ENCODE assay signal across 25 cellular contexts in the genomic region with DNA sequence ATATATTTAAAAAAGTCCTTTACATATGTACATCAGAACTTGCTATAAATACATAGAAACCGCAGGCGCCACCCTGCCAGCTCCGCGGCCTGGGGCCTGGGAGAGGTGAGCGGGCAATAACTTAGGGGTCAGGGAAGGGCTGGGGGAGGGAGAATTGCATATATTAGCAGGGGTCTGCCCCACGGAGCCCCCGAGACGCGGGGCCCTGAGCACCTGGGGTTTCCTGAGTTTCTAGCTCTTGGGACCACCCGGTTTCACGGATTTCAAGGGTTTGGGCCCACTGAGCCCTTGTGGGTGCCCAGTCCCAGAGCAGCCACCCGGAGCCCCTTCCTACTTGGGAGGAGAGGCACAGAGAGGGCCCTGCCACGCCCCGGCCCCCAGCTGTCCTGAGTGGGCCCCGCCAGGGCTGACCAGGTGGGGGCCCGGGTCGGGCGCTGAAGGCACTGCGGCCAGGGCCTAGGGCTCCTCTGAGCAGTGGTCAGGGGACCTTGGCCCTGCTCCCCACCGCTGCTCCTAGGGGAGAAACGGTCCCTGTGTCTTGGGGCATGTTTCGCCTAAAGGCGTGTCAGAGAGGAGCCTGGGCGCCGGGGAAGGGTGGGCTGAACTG. TPM values are rescaled to one million over a fixed set of nuclear protein-coding genes. Genes with fewer than 3 reads are reported as not detected.
A peak's percentile ranks its signal among the peaks of the same experiment; 100 is the strongest.
DNase-seq lines count a peak whose midpoint lies in the region; ATAC-seq and TF ChIP-seq lines count a peak whose summit lies in the region.
"Had no signal": no experiment of that assay in that cellular context is flagged by ENCODE, and none has a peak within 500 bp of the region (broad histone marks: within the 10 kb centered on the region; RNA-seq: fewer than 3 reads in every experiment).

No MANE protein-coding gene starts in this region.

- no peak for TF ChIP-seq RAD21 in HCT116 (IDR thresholded peaks at IDR 0.05; ENCODE audit: low read depth)

- peaks cover 4% of the 10 kb centered on the region for H3K4me1 Mint-ChIP-seq in memory B cell
- peaks cover 6% of the 10 kb centered on the region for H3K4me1 Mint-ChIP-seq in WTC11

- CTCF ChIA-PET in HCT116 (lab: Charles Lee) (no interaction called here), WTC11 (lab: Charles Lee) (interaction anchor here (0.6 kb wide), 1 partner anchor 137 kb away, joined by 3 read pairs; no protein-coding TSS in a partner anchor)

- H3K27ac Mint-ChIP-seq in memory B cell (peak overlapping the region; percentile 68), WTC11 (no peak overlapping the region)
- H3K27ac Mint-ChIP-seq: activated naive CD4-positive, alpha-beta T cell treated with anti-CD3 and anti-CD28 coated beads, Interleukin-2, amount 50 U/mL, for 24 hours; HFFc6; mesothelial cell of epicardium; progenitor cell of endocrine pancreas; T-helper 2 cell treated with Interferon-gamma antibody and Interleukin-4, amounts not matched to agents 5 μg/mL and 100 μg/mL, for 36 hours had no signal

- POLR2A ChIA-PET in HCT116 (lab: Charles Lee) (interaction anchor here (0.6 kb wide), 1 partner anchor 59 kb away, joined by 3 read pairs; no protein-coding TSS in a partner anchor), WTC11 (lab: Charles Lee) (no interaction called here)

- RAD21 ChIA-PET in HCT116 (lab: Charles Lee; ENCODE audit: low non-redundant PET in 1 of 2, low total read pairs in 2 of 2, uncharacterized antibody in 2 of 2, unreplicated experiment in 2 of 2), result no interaction called here

- H2AFZ ChIP-seq in HCT116 (ENCODE audit: low read depth, low read length, poor library complexity, severe bottlenecking) (no peak overlapping the region), SU-DHL-6 (ENCODE audit: low read depth, low read length, severe bottlenecking) (no peak overlapping the region)

- no peaks in the 10 kb centered on the region; the same call in 1 of the 2 replicates for H3F3A ChIP-seq in SU-DHL-6 (ENCODE audit: insufficient read depth)

- no peak for DNase-seq in HCT116 (ENCODE audit: low read depth, low spot score)
- DNase-seq in memory B cell (ENCODE audit: low spot score in 2 of 2), result no peak
- no peak for DNase-seq in UCSD-AML1 (lab: John Stamatoyannopoulos, UW; ENCODE audit: unreplicated experiment)
- DNase-seq in WTC11 (ENCODE audit: low spot score), result no peak
- DNase-seq in activated CD8-positive, alpha-beta memory T cell treated with anti-CD3 and anti-CD28 coated beads, Interleukin-2, amount 50 U/mL, for 48 hours, result no peak
- DNase-seq: activated T-cell treated with anti-CD3 and anti-CD28 coated beads, Interleukin-2, amount 50 U/mL, for 48 hours; cerebellar nuclear complex; effector CD4-positive, alpha-beta T cell; HFFc6; natural killer cell; NCI-H1436 treated with DMSO at 0.1 percent for 48 hours; NCI-H2171 treated with DMSO at 0.1 percent for 48 hours; NCI-H69; Peyer's patch; stimulated activated CD4-positive, alpha-beta T cell treated with anti-CD3 and anti-CD28 coated beads, Interleukin-1b, Interleukin-23, amount 100 ng/mL, for 48 hours; stimulated activated naive CD4-positive, alpha-beta T cell had no signal

- H3K27ac ChIP-seq in BLaER1 (peak overlapping the region; percentile 68), HCT116 (ENCODE audit: low read depth, low read length) (peak overlapping the region; percentile 87; the same call in 1 of the 2 replicates), SU-DHL-6 (ENCODE audit: low read depth, low read length) (0 out of 2 replicates have a peak overlapping the region, but pooled peaks have one; percentile 11)
- H3K27ac ChIP-seq: SK-N-MC had no signal

- H3K4me2 ChIP-seq in BLaER1 (peak overlapping the region; percentile 90), HCT116 (ENCODE audit: low read length) (no peak overlapping the region), SU-DHL-6 (ENCODE audit: low read depth, low read length, poor library complexity, severe bottlenecking) (no peak overlapping the region)

- H3K4me3 Mint-ChIP-seq in memory B cell (no peak overlapping the region), WTC11 (no peak overlapping the region)
- H3K4me3 Mint-ChIP-seq: activated naive CD4-positive, alpha-beta T cell treated with anti-CD3 and anti-CD28 coated beads, Interleukin-2, amount 50 U/mL, for 24 hours; HFFc6; T-helper 2 cell treated with Interferon-gamma antibody and Interleukin-4, amounts not matched to agents 5 μg/mL and 100 μg/mL, for 36 hours had no signal

- no peaks in the 10 kb centered on the region for H3K27me3 ChIP-seq in BLaER1
- H3K27me3 ChIP-seq in HCT116 (ENCODE audit: insufficient read depth, low read length), result no peaks in the 10 kb centered on the region
- H3K27me3 ChIP-seq in SU-DHL-6 (ENCODE audit: low read length), result no peaks in the 10 kb centered on the region
- H3K27me3 ChIP-seq: MG63, Peyer's patch had no signal

- H3K4me1 ChIP-seq in BLaER1, result peaks cover 46% of the 10 kb centered on the region
- H3K4me1 ChIP-seq in HCT116 (ENCODE audit: control insufficient read depth in 1 of 2, insufficient read depth in 2 of 2, low read length in 2 of 2), result peaks cover 12 to 47% of the 10 kb centered on the region in 2 experiments

- no peaks in the 10 kb centered on the region for H3K27me3 Mint-ChIP-seq in memory B cell
- H3K27me3 Mint-ChIP-seq in WTC11 (ENCODE audit: low read depth), result no peaks in the 10 kb centered on the region
- H3K27me3 Mint-ChIP-seq: activated naive CD4-positive, alpha-beta T cell treated with anti-CD3 and anti-CD28 coated beads, Interleukin-2, amount 50 U/mL, for 24 hours; progenitor cell of endocrine pancreas had no signal

- peak overlapping the region; percentile 67 for H3K9ac ChIP-seq in BLaER1
- H3K9ac ChIP-seq in HCT116 (ENCODE audit: low read length), result peak overlapping the region; percentile 98; the same call in 1 of the 2 replicates
- no peak overlapping the region for H3K9ac ChIP-seq in SU-DHL-6 (ENCODE audit: low read length)

- TF ChIP-seq POLR2A in HCT116 (IDR thresholded peaks at IDR 0.05; ENCODE audit: borderline replicate concordance, extremely low read depth, insufficient read depth, insufficient read length), result no peak

- H3K36me3 Mint-ChIP-seq in memory B cell, result peaks cover 1% of the 10 kb centered on the region
- no peaks in the 10 kb centered on the region for H3K36me3 Mint-ChIP-seq in WTC11
- H3K36me3 Mint-ChIP-seq: activated naive CD4-positive, alpha-beta T cell treated with anti-CD3 and anti-CD28 coated beads, Interleukin-2, amount 50 U/mL, for 24 hours; mesothelial cell of epicardium; natural killer cell had no signal

- peak overlapping the region; percentile 6; the same call in 1 of the 2 replicates for H3K4me3 ChIP-seq in BLaER1
- no peak overlapping the region for H3K4me3 ChIP-seq in HCT116 (replicated peaks in 1 of 2; ENCODE audit: low read depth in 1 of 2, low read length in 2 of 2)
- H3K4me3 ChIP-seq in SU-DHL-6 (ENCODE audit: insufficient read depth, low read length, poor library complexity, severe bottlenecking), result no peak overlapping the region
- H3K4me3 ChIP-seq: MG63, Peyer's patch, SK-N-MC had no signal

- TF ChIP-seq CTCF in HCT116 (IDR thresholded peaks at IDR 0.05 in 2 of 3, conservative IDR thresholded peaks at IDR 0.05 in 1 of 3; ENCODE audit: borderline replicate concordance in 1 of 3, insufficient read depth in 1 of 3, low read depth in 2 of 3, low read length in 2 of 3), result no peak
- no peak for TF ChIP-seq CTCF in SU-DHL-6 (IDR thresholded peaks at IDR 0.05; ENCODE audit: insufficient read depth, low read length, poor library complexity, severe bottlenecking)
- no peak for TF ChIP-seq CTCF in WTC11 (IDR thresholded peaks at IDR 0.05)

- no peaks in the 10 kb centered on the region for H3K9me2 ChIP-seq in HCT116 (ENCODE audit: insufficient read depth)
- no peaks in the 10 kb centered on the region for H3K9me2 ChIP-seq in SU-DHL-6 (replicated peaks; ENCODE audit: insufficient read depth, low read length)

- H3K9me3 Mint-ChIP-seq in memory B cell (no peaks in the 10 kb centered on the region), WTC11 (no peaks in the 10 kb centered on the region)
- H3K9me3 Mint-ChIP-seq: activated naive CD4-positive, alpha-beta T cell treated with anti-CD3 and anti-CD28 coated beads, Interleukin-2, amount 50 U/mL, for 24 hours; HFFc6; mesothelial cell of epicardium; natural killer cell; T-helper 2 cell treated with Interferon-gamma antibody and Interleukin-4, amounts not matched to agents 5 μg/mL and 100 μg/mL, for 36 hours had no signal

- H3K9me3 ChIP-seq in BLaER1, result no peaks in the 10 kb centered on the region
- no peaks in the 10 kb centered on the region for H3K9me3 ChIP-seq in HCT116 (ENCODE audit: control insufficient read depth in 1 of 2, insufficient read depth in 1 of 2, low read depth in 1 of 2, low read length in 2 of 2)
- no peaks in the 10 kb centered on the region for H3K9me3 ChIP-seq in SU-DHL-6 (ENCODE audit: insufficient read depth, low read length)
- H3K9me3 ChIP-seq: MG63, Peyer's patch had no signal

- ATAC-seq in HCT116, result no peak
- no peak for ATAC-seq in memory B cell (ENCODE audit: low read depth)
- no peak for ATAC-seq in WTC11
- ATAC-seq: activated CD4-positive, CD25-positive, alpha-beta regulatory T cell treated with anti-CD3 and anti-CD28 coated beads, Interleukin-2, amount 50 U/mL, for 24 hours; natural killer cell had no signal

- peaks cover 60% of the 10 kb centered on the region for H3K36me3 ChIP-seq in BLaER1
- peaks cover 4 to 23% of the 10 kb centered on the region in 2 experiments; a peak in 3 of 4 replicates for H3K36me3 ChIP-seq in HCT116 (ENCODE audit: control insufficient read depth in 1 of 2, insufficient read depth in 2 of 2, low read length in 2 of 2)
- H3K36me3 ChIP-seq in SU-DHL-6 (ENCODE audit: low read length), result no peaks in the 10 kb centered on the region

- H4K20me1 ChIP-seq in BLaER1 (peaks cover 65% of the 10 kb centered on the region), HCT116 (ENCODE audit: insufficient read depth) (no peaks in the 10 kb centered on the region), SU-DHL-6 (ENCODE audit: low read depth, low read length) (no peaks in the 10 kb centered on the region)

- H3K79me2 ChIP-seq in HCT116 (ENCODE audit: insufficient read depth, low read length) (peaks cover 24% of the 10 kb centered on the region), SU-DHL-6 (ENCODE audit: insufficient read depth, low read length) (no peaks in the 10 kb centered on the region)

- intact Hi-C loops in HCT116 (cut with micrococcal nuclease), result no loop called here

- BruUV-seq in HCT116 (replicated peaks; lab: Mats Ljungman, UMichigan), result no TSS peak

TF ChIP-seq in HCT116, 20 proteins besides CTCF, POLR2A, EP300 and RAD21 (continues in another document):
- TF ChIP-seq ZFX (IDR thresholded peaks at IDR 0.05) (no peak), POLR2AphosphoS5 (IDR thresholded peaks at IDR 0.05; ENCODE audit: low read depth, low read length) (0 out of 2 replicates have a peak, but pooled peaks have one; percentile 27)

TF ChIP-seq in WTC11, 78 proteins besides CTCF, POLR2A, EP300 and RAD21 (continues in another document):
- no peak for TF ChIP-seq NR1H2 (CRISPR knock-in tag; IDR thresholded peaks at IDR 0.05)

RNA-seq across cellular contexts. Expression of gene GPX4, which starts 4.0 kb away (rescaled TPM):
- total RNA-seq in HCT116 (2021; ENCODE audit: unreplicated experiment), result 481 TPM
- 810 and 823 TPM in 2 replicates for polyA plus RNA-seq in HCT116 (2012)
- 363 to 377 TPM (median 368 TPM) in 3 replicates for total RNA-seq in WTC11 (2021)

RNA-seq across cellular contexts. Expression of gene POLR2E, which starts 12.6 kb away (rescaled TPM):
- total RNA-seq in HCT116 (2021; ENCODE audit: unreplicated experiment) (281 TPM), WTC11 (2021) (275 to 291 TPM (median 287 TPM) in 3 replicates)
- polyA plus RNA-seq in HCT116 (2012), result 280 and 302 TPM in 2 replicates

RNA-seq across cellular contexts. Expression of gene ARHGAP45, which starts 40.8 kb away (rescaled TPM):
- total RNA-seq in HCT116 (2021; ENCODE audit: unreplicated experiment), result 30.4 TPM
- polyA plus RNA-seq in HCT116 (2012), result 26.5 and 29.8 TPM in 2 replicates
- 40.9 to 46.4 TPM (median 44.1 TPM) in 3 replicates for total RNA-seq in WTC11 (2021)

Comparison
In these comparisons a context has a peak if more than half of its experiments do, and no peak if none do; other contexts are left out.
1. H3K27ac ChIP-seq: peak in every context shown above with its lines; median percentile 87 in HCT116; 68 in BLaER1; 11 in SU-DHL-6.